ENCODE assay signal across 1 cellular context in genomic region chr16:70065746-70066658, GRCh38.
A peak's percentile ranks its signal among the peaks of the same experiment; 100 is the strongest.
TF ChIP-seq lines count a peak whose summit lies in the region.
"Not testable (repeated sequence)": the region's sequence is repeated elsewhere in the genome, so short reads cannot be mapped to it uniquely, and the experiment has no call there.

No MANE protein-coding gene starts in this region.

TF ChIP-seq in K562, 482 proteins besides CTCF, POLR2A, EP300 and RAD21 (continued from another document):
- peak; percentile 66; the same call in 1 of the 2 replicates for TF ChIP-seq TGIF2 (CRISPR knock-in tag; IDR thresholded peaks at IDR 0.05)
- TF ChIP-seq POLR2G (IDR thresholded peaks at IDR 0.05; ENCODE audit: low read depth, low read length), result peak; percentile 83
- not testable (repeated sequence) for TF ChIP-seq TEAD4 (IDR thresholded peaks at IDR 0.05; ENCODE audit: low read length); TOE1 (CRISPR knock-in tag; IDR thresholded peaks at IDR 0.05; ENCODE audit: borderline replicate concordance, low read depth)
- TF ChIP-seq TEAD4 (CRISPR knock-in tag; IDR thresholded peaks at IDR 0.05; ENCODE audit: borderline replicate concordance), result 0 out of 2 replicates have a peak, but pooled peaks have one; percentile 48
- peak; percentile 95 for TF ChIP-seq ZBTB2 (IDR thresholded peaks at IDR 0.05)
- TF ChIP-seq AFF4 (CRISPR knock-in tag; IDR thresholded peaks at IDR 0.05), result 0 out of 2 replicates have a peak, but pooled peaks have one; percentile 15
- TF ChIP-seq ZNF511 (CRISPR knock-in tag; IDR thresholded peaks at IDR 0.05), result peak; percentile 6; the same call in 1 of the 2 replicates
- peak; percentile 69 for TF ChIP-seq RBBP5 (IDR thresholded peaks at IDR 0.05; ENCODE audit: borderline replicate concordance, insufficient read depth, low read length, poor library complexity, severe bottlenecking)
- TF ChIP-seq TOE1 (IDR thresholded peaks at IDR 0.05; ENCODE audit: borderline replicate concordance), result peak; percentile 95
- TF ChIP-seq TAF1 (IDR thresholded peaks at IDR 0.05; ENCODE audit: control insufficient read depth, extremely low read depth, insufficient read depth, low read length, severe bottlenecking), result peak; percentile 32
- TF ChIP-seq TFAP4 (CRISPR knock-in tag; IDR thresholded peaks at IDR 0.05; ENCODE audit: borderline replicate concordance), result peak; percentile 72; the same call in 1 of the 2 replicates
- peak; percentile 45 for TF ChIP-seq KDM5B (IDR thresholded peaks at IDR 0.05; ENCODE audit: insufficient replicate concordance, low read depth, low read length)
- TF ChIP-seq MAZ (CRISPR knock-in tag; conservative IDR thresholded peaks at IDR 0.05 in 1 of 2, IDR thresholded peaks at IDR 0.05 in 1 of 2), result peak in 1 of 2 experiments; percentile 42; a peak in 1 of 4 replicates
- peak; percentile 24 to 98; a peak in 2 of 4 replicates for TF ChIP-seq NONO (IDR thresholded peaks at IDR 0.05; ENCODE audit: low read depth in 2 of 2, low read length in 1 of 2)
- peak in 1 of 2 experiments; percentile 91; a peak in 2 of 4 replicates for TF ChIP-seq BCLAF1 (IDR thresholded peaks at IDR 0.05; ENCODE audit: borderline replicate concordance in 1 of 2, control insufficient read depth in 1 of 2, low read depth in 2 of 2, low read length in 1 of 2)
- TF ChIP-seq POLR2AphosphoS5 (IDR thresholded peaks at IDR 0.05; ENCODE audit: control insufficient read depth, insufficient read depth, low read depth, low read length), result 0 out of 2 replicates have a peak, but pooled peaks have one; percentile 31
- 0 out of 2 replicates have a peak, but pooled peaks have one; percentile 21 for TF ChIP-seq MTA3 (IDR thresholded peaks at IDR 0.05; ENCODE audit: borderline replicate concordance)
- peak; percentile 54 for TF ChIP-seq VEZF1 (CRISPR knock-in tag; IDR thresholded peaks at IDR 0.05)
TF ChIP-seq in K562: peak in this region for 59; not testable (repeated sequence) for 423.
